ENCODE assay signal across 1 cellular context in the genomic region with DNA sequence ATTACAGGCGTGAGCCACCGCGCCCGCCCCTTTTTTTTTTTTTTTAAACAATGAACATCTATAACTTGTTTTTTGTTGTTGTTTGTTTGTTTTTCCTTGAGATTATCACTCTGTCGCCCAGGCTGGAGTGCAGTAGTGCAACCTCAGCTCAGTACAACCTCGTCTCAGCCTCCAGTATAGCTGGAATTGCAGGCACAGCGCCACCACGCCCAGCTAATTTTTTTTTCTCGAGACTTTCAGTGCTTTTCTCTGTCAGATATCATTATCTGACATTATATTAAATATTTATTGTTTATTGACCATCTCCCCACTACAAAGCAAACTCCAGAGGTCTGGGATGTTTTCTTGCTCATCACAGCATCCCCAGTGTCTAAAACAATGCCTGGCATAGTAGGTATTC.
TF ChIP-seq lines count a peak whose summit lies in the region.

No MANE protein-coding gene starts in this region.

TF ChIP-seq in GM23338, 12 proteins besides CTCF, POLR2A, EP300 and RAD21 (continued from another document):
- TF ChIP-seq NANOG (IDR thresholded peaks at IDR 0.05; ENCODE audit: borderline replicate concordance) (no peak), EZH2 (IDR thresholded peaks at IDR 0.05; ENCODE audit: low read depth, unreplicated experiment) (no peak)
- TF ChIP-seq, protein P1, sequence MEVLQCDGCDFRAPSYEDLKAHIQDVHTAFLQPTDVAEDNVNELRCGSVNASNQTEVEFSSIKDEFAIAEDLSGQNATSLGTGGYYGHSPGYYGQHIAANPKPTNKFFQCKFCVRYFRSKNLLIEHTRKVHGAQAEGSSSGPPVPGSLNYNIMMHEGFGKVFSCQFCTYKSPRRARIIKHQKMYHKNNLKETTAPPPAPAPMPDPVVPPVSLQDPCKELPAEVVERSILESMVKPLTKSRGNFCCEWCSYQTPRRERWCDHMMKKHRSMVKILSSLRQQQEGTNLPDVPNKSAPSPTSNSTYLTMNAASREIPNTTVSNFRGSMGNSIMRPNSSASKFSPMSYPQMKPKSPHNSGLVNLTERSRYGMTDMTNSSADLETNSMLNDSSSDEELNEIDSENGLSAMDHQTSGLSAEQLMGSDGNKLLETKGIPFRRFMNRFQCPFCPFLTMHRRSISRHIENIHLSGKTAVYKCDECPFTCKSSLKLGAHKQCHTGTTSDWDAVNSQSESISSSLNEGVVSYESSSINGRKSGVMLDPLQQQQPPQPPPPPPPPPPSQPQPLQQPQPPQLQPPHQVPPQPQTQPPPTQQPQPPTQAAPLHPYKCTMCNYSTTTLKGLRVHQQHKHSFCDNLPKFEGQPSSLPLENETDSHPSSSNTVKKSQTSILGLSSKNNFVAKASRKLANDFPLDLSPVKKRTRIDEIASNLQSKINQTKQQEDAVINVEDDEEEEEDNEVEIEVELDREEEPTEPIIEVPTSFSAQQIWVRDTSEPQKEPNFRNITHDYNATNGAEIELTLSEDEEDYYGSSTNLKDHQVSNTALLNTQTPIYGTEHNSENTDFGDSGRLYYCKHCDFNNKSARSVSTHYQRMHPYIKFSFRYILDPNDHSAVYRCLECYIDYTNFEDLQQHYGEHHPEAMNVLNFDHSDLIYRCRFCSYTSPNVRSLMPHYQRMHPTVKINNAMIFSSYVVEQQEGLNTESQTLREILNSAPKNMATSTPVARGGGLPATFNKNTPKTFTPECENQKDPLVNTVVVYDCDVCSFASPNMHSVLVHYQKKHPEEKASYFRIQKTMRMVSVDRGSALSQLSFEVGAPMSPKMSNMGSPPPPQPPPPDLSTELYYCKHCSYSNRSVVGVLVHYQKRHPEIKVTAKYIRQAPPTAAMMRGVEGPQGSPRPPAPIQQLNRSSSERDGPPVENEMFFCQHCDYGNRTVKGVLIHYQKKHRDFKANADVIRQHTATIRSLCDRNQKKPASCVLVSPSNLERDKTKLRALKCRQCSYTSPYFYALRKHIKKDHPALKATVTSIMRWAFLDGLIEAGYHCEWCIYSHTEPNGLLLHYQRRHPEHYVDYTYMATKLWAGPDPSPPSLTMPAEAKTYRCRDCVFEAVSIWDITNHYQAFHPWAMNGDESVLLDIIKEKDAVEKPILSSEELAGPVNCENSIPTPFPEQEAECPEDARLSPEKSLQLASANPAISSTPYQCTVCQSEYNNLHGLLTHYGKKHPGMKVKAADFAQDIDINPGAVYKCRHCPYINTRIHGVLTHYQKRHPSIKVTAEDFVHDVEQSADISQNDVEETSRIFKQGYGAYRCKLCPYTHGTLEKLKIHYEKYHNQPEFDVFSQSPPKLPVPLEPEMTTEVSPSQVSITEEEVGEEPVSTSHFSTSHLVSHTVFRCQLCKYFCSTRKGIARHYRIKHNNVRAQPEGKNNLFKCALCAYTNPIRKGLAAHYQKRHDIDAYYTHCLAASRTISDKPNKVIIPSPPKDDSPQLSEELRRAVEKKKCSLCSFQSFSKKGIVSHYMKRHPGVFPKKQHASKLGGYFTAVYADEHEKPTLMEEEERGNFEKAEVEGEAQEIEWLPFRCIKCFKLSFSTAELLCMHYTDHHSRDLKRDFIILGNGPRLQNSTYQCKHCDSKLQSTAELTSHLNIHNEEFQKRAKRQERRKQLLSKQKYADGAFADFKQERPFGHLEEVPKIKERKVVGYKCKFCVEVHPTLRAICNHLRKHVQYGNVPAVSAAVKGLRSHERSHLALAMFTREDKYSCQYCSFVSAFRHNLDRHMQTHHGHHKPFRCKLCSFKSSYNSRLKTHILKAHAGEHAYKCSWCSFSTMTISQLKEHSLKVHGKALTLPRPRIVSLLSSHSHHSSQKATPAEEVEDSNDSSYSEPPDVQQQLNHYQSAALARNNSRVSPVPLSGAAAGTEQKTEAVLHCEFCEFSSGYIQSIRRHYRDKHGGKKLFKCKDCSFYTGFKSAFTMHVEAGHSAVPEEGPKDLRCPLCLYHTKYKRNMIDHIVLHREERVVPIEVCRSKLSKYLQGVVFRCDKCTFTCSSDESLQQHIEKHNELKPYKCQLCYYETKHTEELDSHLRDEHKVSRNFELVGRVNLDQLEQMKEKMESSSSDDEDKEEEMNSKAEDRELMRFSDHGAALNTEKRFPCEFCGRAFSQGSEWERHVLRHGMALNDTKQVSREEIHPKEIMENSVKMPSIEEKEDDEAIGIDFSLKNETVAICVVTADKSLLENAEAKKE (CRISPR knock-in tag; IDR thresholded peaks at IDR 0.05): no peak
